13 cellular contexts compared by ENCODE assay signal in genomic region chr10:94066411-94066810, GRCh38.
DNase-seq lines count a peak whose midpoint lies in the region; ATAC-seq and TF ChIP-seq lines count a peak whose summit lies in the region.
"Had no signal": no experiment of that assay in that cellular context is flagged by ENCODE, and none has a peak within 500 bp of the region (broad histone marks: within the 10 kb centered on the region; RNA-seq: fewer than 3 reads in every experiment).

No MANE protein-coding gene starts in this region.

- H2AFZ ChIP-seq in DND-41 (ENCODE audit: low read depth, low read length), result no peak overlapping the region

- H3K79me2 ChIP-seq in DND-41 (ENCODE audit: insufficient read depth, low read length), result no peaks in the 10 kb centered on the region

- no peaks in the 10 kb centered on the region for H3K4me1 ChIP-seq in DND-41 (ENCODE audit: insufficient read depth, low read length)

- no peaks in the 10 kb centered on the region for H3K36me3 ChIP-seq in DND-41 (ENCODE audit: insufficient read depth, low read length)

- DNase-seq in DND-41, result peak; percentile 25
- peak; percentile 62 for DNase-seq in LHCN-M2 (ENCODE audit: low read depth)
- DNase-seq in cardiac fibroblast (ENCODE audit: low read depth in 2 of 2), result peak; percentile 61 to 66
- DNase-seq in kidney tubule cell (ENCODE audit: low spot score), result peak; percentile 19
- DNase-seq in germinal center (ENCODE audit: low spot score), result no peak
- no peak for DNase-seq in omental fat pad (ENCODE audit: low spot score)
- DNase-seq in activated CD4-positive, alpha-beta T cell treated with anti-CD3 and anti-CD28 coated beads, Interleukin-2, amount 50 U/mL, for 4 hours, result no peak
- DNase-seq: activated CD4-positive, CD25-positive, alpha-beta regulatory T cell; activated naive CD8-positive, alpha-beta T cell treated with anti-CD3 and anti-CD28 coated beads, Interleukin-2, amount 10 ng/mL, durations not matched to agents 7 days and 5 days; foreskin melanocyte; naive B cell had no signal

- H3K27me3 ChIP-seq in DND-41 (ENCODE audit: insufficient read depth, low read length, poor library complexity), result no peaks in the 10 kb centered on the region

- ATAC-seq in DND-41 (ENCODE audit: insufficient read depth, low read depth) (peak; percentile 40; the same call in 1 of the 3 replicates), GM21528 (IDR thresholded peaks at IDR 0.05; ENCODE audit: low FRiP score, unreplicated experiment) (no peak), omental fat pad (ENCODE audit: low FRiP score) (no peak)

- no peak overlapping the region for H3K9ac ChIP-seq in DND-41 (ENCODE audit: low read depth, low read length)
- H3K9ac ChIP-seq: KMS-11 had no signal

- no peaks in the 10 kb centered on the region for H3K9me3 ChIP-seq in DND-41 (ENCODE audit: insufficient read depth, low read length, severe bottlenecking)

- no peak overlapping the region for H3K4me2 ChIP-seq in DND-41 (ENCODE audit: insufficient read depth, low read length)
- H3K4me2 ChIP-seq: KMS-11 had no signal

- H4K20me1 ChIP-seq in DND-41 (ENCODE audit: insufficient read depth, low read length), result no peaks in the 10 kb centered on the region

- H3K4me3 ChIP-seq in DND-41 (ENCODE audit: low read depth in 1 of 2, low read length in 2 of 2) (no peak overlapping the region), cardiac fibroblast (replicated peaks in 1 of 2; ENCODE audit: low read depth in 2 of 2, low read length in 2 of 2) (no peak overlapping the region)

- TF ChIP-seq CTCF in DND-41 (IDR thresholded peaks at IDR 0.05; ENCODE audit: borderline replicate concordance, extremely low read depth, low read length, poor library complexity, severe bottlenecking) (no peak), cardiac fibroblast (IDR thresholded peaks at IDR 0.05; ENCODE audit: low read depth, low read length) (no peak), omental fat pad (IDR thresholded peaks at IDR 0.05) (no peak)

- no peak overlapping the region for H3K27ac ChIP-seq in DND-41 (ENCODE audit: low read length)
- H3K27ac ChIP-seq: KMS-11 had no signal

Comparison
In these comparisons a context has a peak if more than half of its experiments do, and no peak if none do; other contexts are left out.
1. DNase-seq: peak in DND-41 (single experiment), LHCN-M2 (single experiment), cardiac fibroblast (2 of 2) and kidney tubule cell (single experiment); none in germinal center (single experiment), omental fat pad (single experiment) and activated CD4-positive, alpha-beta T cell treated with anti-CD3 and anti-CD28 coated beads, Interleukin-2, amount 50 U/mL, for 4 hours (0 of 2).